Comparison of ENCODE assay signal across 11 cellular contexts in genomic region chr11:112292785-112293407, GRCh38. TPM values are rescaled to one million over a fixed set of nuclear protein-coding genes. Genes with fewer than 3 reads are reported as not detected.
DNase-seq lines count a peak whose midpoint lies in the region; ATAC-seq, FAIRE-seq and TF ChIP-seq lines count a peak whose summit lies in the region.
"Had no signal": no experiment of that assay in that cellular context is flagged by ENCODE, and none has a peak within 500 bp of the region (broad histone marks: within the 10 kb centered on the region; RNA-seq: fewer than 3 reads in every experiment).

No MANE protein-coding gene starts in this region.

- peaks cover 2% of the 10 kb centered on the region for H3K4me1 ChIP-seq in ovary (ENCODE audit: insufficient read depth)

- peak; percentile 93 for FAIRE-seq in HTR-8/SVneo (lab: Jason Lieb, UNC)
- FAIRE-seq: G401.6 had no signal

- no peak overlapping the region for H3K4me3 ChIP-seq in AG04449 (ENCODE audit: low read depth, low read length)
- no peak overlapping the region for H3K4me3 ChIP-seq in astrocyte of the spinal cord (ENCODE audit: low read depth, low read length)
- H3K4me3 ChIP-seq in ovary = no peak overlapping the region

- DNase-seq in AG04449 (ENCODE audit: low read depth, low spot score) (peak; percentile 91), HTR-8/SVneo (ENCODE audit: insufficient read length, low spot score) (peak; percentile 85), astrocyte of the spinal cord (ENCODE audit: low read depth, low spot score) (peak; percentile 89), left colon (peak in 1 of 2 donors; percentile 39), ovary (no peak)
- DNase-seq in stimulated activated CD4-positive, alpha-beta T cell treated with anti-CD3 and anti-CD28 coated beads, Interleukin-4, amount 100 ng/mL, for 1 hour = no peak
- DNase-seq: activated CD4-positive, alpha-beta T cell treated with anti-CD3 and anti-CD28 coated beads for 1 hour; central memory CD4-positive, alpha-beta T cell had no signal

- intact Hi-C loops in left colon (cut with DNase I, micrococcal nuclease) (loop anchor here in 1 of 2 donors (10.0 kb wide), 1 partner anchor 262 kb away; no protein-coding TSS in a partner anchor), ovary (cut with DNase I) (loop anchor here in 1 of 4 donors (10.0 kb wide), 1 partner anchor 992 kb away; no protein-coding TSS in a partner anchor)

- ATAC-seq in left colon (peak; percentile 20), HG03135 (IDR thresholded peaks at IDR 0.05; ENCODE audit: unreplicated experiment) (no peak), GM18511 (IDR thresholded peaks at IDR 0.05; ENCODE audit: unreplicated experiment) (no peak)

- POLR2A ChIA-PET in AG04449 (lab: Yijun Ruan, JAX) = interaction anchor here (0.7 kb wide), 1 partner anchor 29 kb away, joined by 4 read pairs; no protein-coding TSS in a partner anchor

- CTCF ChIA-PET in AG04449 (lab: Yijun Ruan, JAX) = interaction anchor here (1.1 to 3.3 kb wide), 7 partner anchors 12 to 295 kb away, joined by 3 to 26 read pairs (median 6); no protein-coding TSS in a partner anchor

- H3K36me3 ChIP-seq in ovary = no peaks in the 10 kb centered on the region

- TF ChIP-seq CTCF in AG04449 (IDR thresholded peaks at IDR 0.05; ENCODE audit: insufficient read depth, low read length, missing control alignments) (no peak), astrocyte of the spinal cord (IDR thresholded peaks at IDR 0.05; ENCODE audit: low read depth, low read length) (no peak), ovary (IDR thresholded peaks at IDR 0.05) (no peak)

- in situ Hi-C loops in astrocyte of the spinal cord (cut with HindIII; ENCODE audit: low sequenced_read_pairs) = no loop called here

- TF ChIP-seq EP300 in ovary (IDR thresholded peaks at IDR 0.05) = no peak

- no peak overlapping the region for H3K27ac ChIP-seq in ovary

- no peaks in the 10 kb centered on the region for H3K27me3 ChIP-seq in ovary

- TF ChIP-seq POLR2A in ovary (IDR thresholded peaks at IDR 0.05) = no peak

- H3K9me3 ChIP-seq in ovary = no peaks in the 10 kb centered on the region

RNA-seq across cellular contexts. Expression of gene PLET1, which starts 32.2 kb away (rescaled TPM):
- not detected for total RNA-seq in left colon
- total RNA-seq in ovary = not detected
- not detected for polyA plus RNA-seq in ovary

Comparison
In these comparisons a context has a peak if more than half of its experiments do, and no peak if none do; other contexts are left out.
1. DNase-seq: peak in AG04449 (single experiment), HTR-8/SVneo (single experiment) and astrocyte of the spinal cord (single experiment); none in ovary (0 of 5) and stimulated activated CD4-positive, alpha-beta T cell treated with anti-CD3 and anti-CD28 coated beads, Interleukin-4, amount 100 ng/mL, for 1 hour (single experiment).